Comparison of ENCODE assay signal across 15 cellular contexts in the genomic region with DNA sequence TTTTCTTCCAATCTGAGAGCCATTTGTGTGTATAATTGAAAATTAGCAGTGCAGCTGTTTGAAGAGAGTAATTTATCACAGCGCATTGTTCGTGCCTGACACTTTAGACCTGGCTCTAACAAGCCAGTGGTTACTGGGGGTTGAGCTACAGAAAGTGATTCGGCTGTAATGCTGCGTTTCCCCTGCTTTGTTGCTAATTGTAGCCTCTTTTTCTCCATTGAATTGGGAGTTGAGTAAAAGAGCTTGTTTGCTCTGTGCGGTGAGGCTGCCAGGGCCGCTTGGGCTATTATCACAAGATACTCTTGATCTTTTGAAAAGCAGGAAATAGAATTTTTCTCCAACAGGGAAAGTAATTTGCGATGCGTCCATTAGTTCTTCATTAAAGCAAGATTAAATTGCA.
DNase-seq lines count a peak whose midpoint lies in the region; TF ChIP-seq lines count a peak whose summit lies in the region.
"Had no signal": no experiment of that assay in that cellular context is flagged by ENCODE, and none has a peak within 500 bp of the region (broad histone marks: within the 10 kb centered on the region; RNA-seq: fewer than 3 reads in every experiment).

No MANE protein-coding gene starts in this region.

- H3K27me3 Mint-ChIP-seq in H9 (ENCODE audit: low read depth) (no peaks in the 10 kb centered on the region), nephron progenitor cell (ENCODE audit: low read depth, poor library complexity) (peaks cover 22% of the 10 kb centered on the region), chondrocyte (ENCODE audit: low read depth) (peaks cover 31% of the 10 kb centered on the region)

- H2BK120ac ChIP-seq in H9 (ENCODE audit: low read depth, low read length, poor library complexity, severe bottlenecking): no peak overlapping the region

- peak overlapping the region; percentile 86 for H2AFZ ChIP-seq in H9 (ENCODE audit: low read length)

- no peak overlapping the region for H3K23ac ChIP-seq in H9 (ENCODE audit: insufficient read length, low read depth, low read length)

- H3K4me1 Mint-ChIP-seq in H9 (peaks cover 31 to 40% of the 10 kb centered on the region in 2 experiments), nephron progenitor cell (peaks cover 13% of the 10 kb centered on the region), chondrocyte (ENCODE audit: low read depth) (no peaks in the 10 kb centered on the region)
- H3K4me1 Mint-ChIP-seq: activated naive CD8-positive, alpha-beta T cell treated with anti-CD3 and anti-CD28 coated beads for 36 hours had no signal

- no peaks in the 10 kb centered on the region for H3K79me2 ChIP-seq in H9 (ENCODE audit: insufficient read depth, low read length)

- peak overlapping the region in 2 of 3 experiments; percentile 16 to 42; a peak in 3 of 7 replicates for H3K27ac Mint-ChIP-seq in H9
- H3K27ac Mint-ChIP-seq in nephron progenitor cell: peak overlapping the region; percentile 55
- no peak overlapping the region for H3K27ac Mint-ChIP-seq in chondrocyte (ENCODE audit: unreplicated experiment)
- H3K27ac Mint-ChIP-seq: activated naive CD8-positive, alpha-beta T cell treated with anti-CD3 and anti-CD28 coated beads for 36 hours; T-helper 2 cell treated with Interferon-gamma antibody and Interleukin-4, amounts not matched to agents 5 μg/mL and 100 μg/mL, for 36 hours had no signal

- H3K9ac ChIP-seq in H9 (ENCODE audit: extremely low read depth, insufficient read length, low read length): no peak overlapping the region

- no peak overlapping the region for H4K8ac ChIP-seq in H9 (replicated peaks; ENCODE audit: insufficient read length, low read depth, low read length)

- H3K23me2 ChIP-seq in H9 (ENCODE audit: insufficient read length, low read depth, low read length, poor library complexity, severe bottlenecking): no peaks in the 10 kb centered on the region

- no peaks in the 10 kb centered on the region for H3K36me3 ChIP-seq in ascending aorta
- H3K36me3 ChIP-seq: BE2C had no signal

- H3K14ac ChIP-seq in H9 (ENCODE audit: insufficient read depth, low read length): no peak overlapping the region

- H3K18ac ChIP-seq in H9 (ENCODE audit: insufficient read length, low read depth, low read length): no peak overlapping the region

- H3K9me3 ChIP-seq in H9 (ENCODE audit: control insufficient read depth, low read depth, low read length): no peaks in the 10 kb centered on the region
- no peaks in the 10 kb centered on the region for H3K9me3 ChIP-seq in ascending aorta
- H3K9me3 ChIP-seq: BE2C, testis had no signal

- no peak overlapping the region for H3T11ph ChIP-seq in H9 (ENCODE audit: low read length)

- no peak overlapping the region for H2BK20ac ChIP-seq in H9 (ENCODE audit: low read depth, low read length, poor library complexity, severe bottlenecking)

- H4K91ac ChIP-seq in H9 (ENCODE audit: insufficient read length, low read depth, low read length): no peak overlapping the region

- no peaks in the 10 kb centered on the region for H3K27me3 ChIP-seq in H9 (ENCODE audit: insufficient read depth, low read length)
- no peaks in the 10 kb centered on the region for H3K27me3 ChIP-seq in ascending aorta
- H3K27me3 ChIP-seq: testis had no signal

- WGBS in H9 (ENCODE audit: extremely low coverage, insufficient read length, low lambda C conversion rate): no CpG with 5 or more reads among the region's 8 CpGs

- intact Hi-C loops in ascending aorta (cut with DNase I): no loop called here

- DNase-seq in H9 (no peak), NCI-H2029 (lab: John Stamatoyannopoulos, UW) (peak; percentile 83), NCI-H82 treated with DMSO at 0.1 percent for 48 hours (lab: John Stamatoyannopoulos, UW; ENCODE audit: unreplicated experiment) (peak; percentile 72), nephron progenitor cell (peak; percentile 4), ascending aorta (ENCODE audit: low spot score in 2 of 2) (no peak), chondrocyte (ENCODE audit: low spot score) (no peak), GOT3 (lab: John Stamatoyannopoulos, UW) (no peak), islet precursor cell (no peak)
- DNase-seq: activated CD4-positive, alpha-beta T cell treated with anti-CD3 and anti-CD28 coated beads for 4 hours; activated naive CD8-positive, alpha-beta T cell treated with anti-CD3 and anti-CD28 coated beads for 36 hours; activated T-cell treated with anti-CD3 and anti-CD28 coated beads, Interleukin-2, amount 50 U/mL, for 1 hour; BE2C; stimulated activated CD4-positive, alpha-beta T cell treated with anti-CD3 and anti-CD28 coated beads, Interleukin-15, amount 100 ng/mL, for 24 hours; testis had no signal

- no peaks in the 10 kb centered on the region for H3K79me1 ChIP-seq in H9 (ENCODE audit: insufficient read depth, low read depth, low read length, poor library complexity, severe bottlenecking)

- no peak overlapping the region for H2BK12ac ChIP-seq in H9 (ENCODE audit: insufficient read length, low read depth, low read length)

- H3K27ac ChIP-seq in H9 (ENCODE audit: insufficient read length, low read depth, low read length) (no peak overlapping the region), ascending aorta (no peak overlapping the region)
- H3K27ac ChIP-seq: testis had no signal

- H3K9me3 Mint-ChIP-seq in H9: no peaks in the 10 kb centered on the region
- no peaks in the 10 kb centered on the region for H3K9me3 Mint-ChIP-seq in nephron progenitor cell
- no peaks in the 10 kb centered on the region for H3K9me3 Mint-ChIP-seq in chondrocyte (ENCODE audit: low read depth)
- H3K9me3 Mint-ChIP-seq: activated naive CD8-positive, alpha-beta T cell treated with anti-CD3 and anti-CD28 coated beads for 36 hours; T-helper 2 cell treated with Interferon-gamma antibody and Interleukin-4, amounts not matched to agents 5 μg/mL and 100 μg/mL, for 36 hours had no signal

- no peak overlapping the region for H3K4me2 ChIP-seq in H9 (ENCODE audit: insufficient read depth, insufficient read length, low read length)

- H3K4me3 Mint-ChIP-seq in H9 (no peak overlapping the region), nephron progenitor cell (peak overlapping the region; percentile 15), chondrocyte (ENCODE audit: unreplicated experiment) (no peak overlapping the region)
- H3K4me3 Mint-ChIP-seq: activated naive CD8-positive, alpha-beta T cell treated with anti-CD3 and anti-CD28 coated beads for 36 hours; T-helper 2 cell treated with Interferon-gamma antibody and Interleukin-4, amounts not matched to agents 5 μg/mL and 100 μg/mL, for 36 hours had no signal

- H3K4me3 ChIP-seq in ascending aorta: no peak overlapping the region
- H3K4me3 ChIP-seq: testis had no signal

- H2AK5ac ChIP-seq in H9 (ENCODE audit: insufficient read length, low read length): no peak overlapping the region

- TF ChIP-seq CTCF in H9 (conservative IDR thresholded peaks at IDR 0.05): no peak
- TF ChIP-seq CTCF in nephron progenitor cell (IDR thresholded peaks at IDR 0.05): no peak
- no peak for TF ChIP-seq CTCF in ascending aorta (IDR thresholded peaks at IDR 0.05)
- TF ChIP-seq CTCF in chondrocyte (IDR thresholded peaks at IDR 0.05): no peak

- H2BK5ac ChIP-seq in H9 (ENCODE audit: insufficient read length, low read length): no peak overlapping the region

- no peak overlapping the region for H3K4ac ChIP-seq in H9 (ENCODE audit: low read depth, low read length)

- no peak overlapping the region for H4K5ac ChIP-seq in H9 (ENCODE audit: insufficient read length, low read depth, low read length)

- H4K20me1 ChIP-seq in H9 (ENCODE audit: control insufficient read depth, insufficient read depth, insufficient read length): no peaks in the 10 kb centered on the region

- H2BK15ac ChIP-seq in H9 (ENCODE audit: low read depth, low read length): no peak overlapping the region

- H3K56ac ChIP-seq in H9 (ENCODE audit: insufficient read length, low read depth, low read length): no peak overlapping the region

- peaks cover 8% of the 10 kb centered on the region; the same call in 1 of the 2 replicates for H3K4me1 ChIP-seq in H9 (ENCODE audit: insufficient read depth, low read length)
- no peaks in the 10 kb centered on the region for H3K4me1 ChIP-seq in ascending aorta
- H3K4me1 ChIP-seq: BE2C, testis had no signal

- H3K36me3 Mint-ChIP-seq in H9 (ENCODE audit: insufficient read depth in 1 of 3, low read depth in 3 of 3) (no peaks in the 10 kb centered on the region), nephron progenitor cell (ENCODE audit: low read depth) (no peaks in the 10 kb centered on the region), chondrocyte (ENCODE audit: low read depth) (no peaks in the 10 kb centered on the region)
- H3K36me3 Mint-ChIP-seq: activated naive CD8-positive, alpha-beta T cell treated with anti-CD3 and anti-CD28 coated beads for 36 hours had no signal

Comparison
In these comparisons a context has a peak if more than half of its experiments do, and no peak if none do; other contexts are left out.
1. DNase-seq: peak in NCI-H2029 (single experiment), NCI-H82 treated with DMSO at 0.1 percent for 48 hours (single experiment) and nephron progenitor cell (single experiment); none in H9 (single experiment), ascending aorta (0 of 2), chondrocyte (single experiment), GOT3 (single experiment) and islet precursor cell (single experiment).